Comparison of ENCODE assay signal across 9 cellular contexts in genomic region chr1:182249201-182249676, GRCh38.
DNase-seq lines count a peak whose midpoint lies in the region; ATAC-seq, FAIRE-seq and TF ChIP-seq lines count a peak whose summit lies in the region.
"Had no signal": no experiment of that assay in that cellular context is flagged by ENCODE, and none has a peak within 500 bp of the region (broad histone marks: within the 10 kb centered on the region; RNA-seq: fewer than 3 reads in every experiment).

No MANE protein-coding gene starts in this region.

- H3K27ac ChIP-seq in K562 (ENCODE audit: extremely low read depth, low read depth, low read length), result 0 out of 3 replicates have a peak overlapping the region, but pooled peaks have one; percentile 13
- no peak overlapping the region for H3K27ac ChIP-seq in aorta (ENCODE audit: low read depth in 1 of 2, low read length in 2 of 2)

- no peaks in the 10 kb centered on the region for H3K36me3 ChIP-seq in K562 (ENCODE audit: control insufficient read depth, insufficient read depth, low read length)
- H3K36me3 ChIP-seq in aorta (ENCODE audit: control insufficient read depth in 1 of 2, insufficient read depth in 2 of 2, low read length in 1 of 2), result no peaks in the 10 kb centered on the region

- TF ChIP-seq POLR2A in K562 (conservative IDR thresholded peaks at IDR 0.05), result no peak

- FAIRE-seq in K562 (lab: Jason Lieb, UNC), result peak; percentile 44

- H3K9me1 ChIP-seq in K562 (ENCODE audit: control insufficient read depth, insufficient read depth, low read length), result no peaks in the 10 kb centered on the region

- no peaks in the 10 kb centered on the region for H3K9me3 Mint-ChIP-seq in natural killer cell treated with Interleukin-12 subunit alpha and Interleukin-12 subunit beta and Interleukin-15 and Interleukin-18, amount 100 ng/mL, for 72 hours
- H3K9me3 Mint-ChIP-seq in natural killer cell, result no peaks in the 10 kb centered on the region
- H3K9me3 Mint-ChIP-seq in HFFc6, result no peaks in the 10 kb centered on the region

- POLR2A ChIA-PET in K562 (lab: Yijun Ruan, JAX), result interaction anchor here (0.6 to 1.4 kb wide), 6 partner anchors 8 to 47 kb away, joined by 3 to 7 read pairs (median 4); no protein-coding TSS in a partner anchor

- no peaks in the 10 kb centered on the region for H3K79me2 ChIP-seq in K562 (ENCODE audit: control insufficient read depth, insufficient read depth, low read length)

- H2AFZ ChIP-seq in K562 (ENCODE audit: low read depth, low read length), result peak overlapping the region; percentile 87

- H3K9me3 ChIP-seq in K562 (replicated peaks; ENCODE audit: control insufficient read depth, insufficient read depth, low read depth, low read length), result no peaks in the 10 kb centered on the region
- H3K9me3 ChIP-seq in aorta (ENCODE audit: control insufficient read depth, low read length), result no peaks in the 10 kb centered on the region

- H3K4me1 ChIP-seq in K562 (replicated peaks in 1 of 2; ENCODE audit: control insufficient read depth in 2 of 2, insufficient read depth in 2 of 2, low read length in 2 of 2), result peaks cover 4 to 12% of the 10 kb centered on the region in 2 experiments; a peak in 3 of 5 replicates
- no peaks in the 10 kb centered on the region for H3K4me1 ChIP-seq in aorta (ENCODE audit: control insufficient read depth in 1 of 2, insufficient read depth in 2 of 2, low read length in 2 of 2)

- no peak for TF ChIP-seq RAD21 in K562 (CRISPR knock-in tag; conservative IDR thresholded peaks at IDR 0.05 in 1 of 2, IDR thresholded peaks at IDR 0.05 in 1 of 2)

- no TSS peak for BruUV-seq in K562 (replicated peaks; lab: Mats Ljungman, UMichigan)

- in situ Hi-C loops in K562 (cut with MboI), result no loop called here

- no peaks in the 10 kb centered on the region for H3K27me3 ChIP-seq in K562 (ENCODE audit: control insufficient read depth in 2 of 2, insufficient read depth in 2 of 2, low read length in 2 of 2)
- H3K27me3 ChIP-seq in aorta (ENCODE audit: control insufficient read depth in 1 of 2, insufficient read depth in 2 of 2, low read length in 1 of 2), result no peaks in the 10 kb centered on the region

- H3K36me3 Mint-ChIP-seq in natural killer cell treated with Interleukin-12 subunit alpha and Interleukin-12 subunit beta and Interleukin-15 and Interleukin-18, amount 100 ng/mL, for 72 hours, result peaks cover 5% of the 10 kb centered on the region
- H3K36me3 Mint-ChIP-seq in natural killer cell (no peaks in the 10 kb centered on the region), HFFc6 (ENCODE audit: low read depth) (no peaks in the 10 kb centered on the region)

- CTCF ChIA-PET in K562 (lab: Yijun Ruan, JAX; ENCODE audit: low intra/inter-chr PET ratio), result no interaction called here

- no peaks in the 10 kb centered on the region for H4K20me1 ChIP-seq in K562 (replicated peaks; ENCODE audit: control insufficient read depth, insufficient read depth, low read length)

- TF ChIP-seq EP300 in K562 (IDR thresholded peaks at IDR 0.05; ENCODE audit: low read length), result no peak

- peak; percentile 73 to 91 for ATAC-seq in natural killer cell treated with Interleukin-12 subunit alpha and Interleukin-12 subunit beta and Interleukin-15 and Interleukin-18, amount 100 ng/mL, for 72 hours
- no peak for ATAC-seq in natural killer cell
- ATAC-seq in HG03097 (IDR thresholded peaks at IDR 0.05; ENCODE audit: low FRiP score, unreplicated experiment), result peak; percentile 61
- peak; percentile 87 for ATAC-seq in K562
- ATAC-seq in aorta (ENCODE audit: low FRiP score), result peak; percentile 50

- H3K9ac ChIP-seq in K562 (ENCODE audit: insufficient read depth in 1 of 2, low read depth in 2 of 2, low read length in 2 of 2), result peak overlapping the region in 1 of 2 experiments; percentile 9; a peak in 1 of 4 replicates

- no peak overlapping the region for H3K4me3 ChIP-seq in K562
- no peak overlapping the region for H3K4me3 ChIP-seq in aorta (ENCODE audit: low read length in 2 of 2)

- TF ChIP-seq CTCF in natural killer cell (IDR thresholded peaks at IDR 0.05), result no peak
- no peak for TF ChIP-seq CTCF in K562 (IDR thresholded peaks at IDR 0.05 in 2 of 3, conservative IDR thresholded peaks at IDR 0.05 in 1 of 3; ENCODE audit: insufficient read depth in 2 of 3, low read depth in 1 of 3, low read length in 3 of 3)
- no peak for TF ChIP-seq CTCF in HFFc6 (IDR thresholded peaks at IDR 0.05)

- H3K4me1 Mint-ChIP-seq in natural killer cell treated with Interleukin-12 subunit alpha and Interleukin-12 subunit beta and Interleukin-15 and Interleukin-18, amount 100 ng/mL, for 72 hours (ENCODE audit: low read depth in 2 of 2), result peaks cover 0 to 18% of the 10 kb centered on the region in 2 donors
- no peaks in the 10 kb centered on the region for H3K4me1 Mint-ChIP-seq in natural killer cell
- H3K4me1 Mint-ChIP-seq in HFFc6 (ENCODE audit: low read depth), result no peaks in the 10 kb centered on the region

- peaks cover 3 to 15% of the 10 kb centered on the region in 2 donors for H3K27me3 Mint-ChIP-seq in natural killer cell treated with Interleukin-12 subunit alpha and Interleukin-12 subunit beta and Interleukin-15 and Interleukin-18, amount 100 ng/mL, for 72 hours
- H3K27me3 Mint-ChIP-seq in natural killer cell (ENCODE audit: low read depth in 2 of 2) (no peaks in the 10 kb centered on the region), HFFc6 (ENCODE audit: insufficient read depth) (peaks cover 15% of the 10 kb centered on the region)

- peak overlapping the region; percentile 40 for H3K4me2 ChIP-seq in K562 (ENCODE audit: insufficient read depth, low read length)

- peak overlapping the region; percentile 45 to 84 for H3K27ac Mint-ChIP-seq in natural killer cell treated with Interleukin-12 subunit alpha and Interleukin-12 subunit beta and Interleukin-15 and Interleukin-18, amount 100 ng/mL, for 72 hours
- H3K27ac Mint-ChIP-seq in natural killer cell (no peak overlapping the region), HFFc6 (no peak overlapping the region)

- intact Hi-C loops in natural killer cell (cut with micrococcal nuclease), result no loop called here
- intact Hi-C loops in K562 (cut with micrococcal nuclease), result no loop called here
- intact Hi-C loops in aorta (cut with DNase I), result no loop called here

- no peak for DNase-seq in natural killer cell treated with Interleukin-12 subunit alpha and Interleukin-12 subunit beta and Interleukin-15 and Interleukin-18, amount 100 ng/mL, for 72 hours (ENCODE audit: low spot score)
- no peak for DNase-seq in natural killer cell
- DNase-seq in K562 (ENCODE audit: extremely low read depth in 1 of 4, low spot score in 3 of 4), result peak; percentile 30 to 75 (median 51)
- no peak for DNase-seq in aorta
- no peak for DNase-seq in 8988T
- DNase-seq in HFFc6, result no peak
- no peak for DNase-seq in activated gamma-delta T cell treated with Interleukin-2 at 50 U/mL for 16 hours
- DNase-seq: NCI-H446 had no signal

- 37% methylated on average over 15 of the region's 15 CpGs for WGBS in K562 (ENCODE audit: insufficient coverage, low coverage, missing lambda C conversion rate)
- WGBS in aorta, 2 donors, result 58 to 72% methylated on average over 14 to 15 of the region's 15 CpGs

- peak overlapping the region; percentile 59 for H3K4me3 Mint-ChIP-seq in natural killer cell treated with Interleukin-12 subunit alpha and Interleukin-12 subunit beta and Interleukin-15 and Interleukin-18, amount 100 ng/mL, for 72 hours
- no peak overlapping the region for H3K4me3 Mint-ChIP-seq in natural killer cell
- no peak overlapping the region for H3K4me3 Mint-ChIP-seq in HFFc6

TF ChIP-seq in K562, 482 proteins besides CTCF, POLR2A, EP300 and RAD21 (continues in another document):
- TF ChIP-seq, protein P1, sequence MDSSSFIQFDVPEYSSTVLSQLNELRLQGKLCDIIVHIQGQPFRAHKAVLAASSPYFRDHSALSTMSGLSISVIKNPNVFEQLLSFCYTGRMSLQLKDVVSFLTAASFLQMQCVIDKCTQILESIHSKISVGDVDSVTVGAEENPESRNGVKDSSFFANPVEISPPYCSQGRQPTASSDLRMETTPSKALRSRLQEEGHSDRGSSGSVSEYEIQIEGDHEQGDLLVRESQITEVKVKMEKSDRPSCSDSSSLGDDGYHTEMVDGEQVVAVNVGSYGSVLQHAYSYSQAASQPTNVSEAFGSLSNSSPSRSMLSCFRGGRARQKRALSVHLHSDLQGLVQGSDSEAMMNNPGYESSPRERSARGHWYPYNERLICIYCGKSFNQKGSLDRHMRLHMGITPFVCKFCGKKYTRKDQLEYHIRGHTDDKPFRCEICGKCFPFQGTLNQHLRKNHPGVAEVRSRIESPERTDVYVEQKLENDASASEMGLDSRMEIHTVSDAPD (CRISPR knock-in tag; IDR thresholded peaks at IDR 0.05), result no peak
- peak; percentile 35; the same call in 1 of the 2 replicates for TF ChIP-seq ZFX (CRISPR knock-in tag; IDR thresholded peaks at IDR 0.05)
- TF ChIP-seq, protein P2, sequence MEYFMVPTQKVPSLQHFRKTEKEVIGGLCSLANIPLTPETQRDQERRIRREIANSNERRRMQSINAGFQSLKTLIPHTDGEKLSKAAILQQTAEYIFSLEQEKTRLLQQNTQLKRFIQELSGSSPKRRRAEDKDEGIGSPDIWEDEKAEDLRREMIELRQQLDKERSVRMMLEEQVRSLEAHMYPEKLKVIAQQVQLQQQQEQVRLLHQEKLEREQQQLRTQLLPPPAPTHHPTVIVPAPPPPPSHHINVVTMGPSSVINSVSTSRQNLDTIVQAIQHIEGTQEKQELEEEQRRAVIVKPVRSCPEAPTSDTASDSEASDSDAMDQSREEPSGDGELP (CRISPR knock-in tag; IDR thresholded peaks at IDR 0.05; ENCODE audit: borderline replicate concordance), result 0 out of 2 replicates have a peak, but pooled peaks have one; percentile 25

Comparison
In these comparisons a context has a peak if more than half of its experiments do, and no peak if none do; other contexts are left out.
1. ATAC-seq: peak in natural killer cell treated with Interleukin-12 subunit alpha and Interleukin-12 subunit beta and Interleukin-15 and Interleukin-18, amount 100 ng/mL, for 72 hours (2 of 2), HG03097 (single experiment), K562 (single experiment) and aorta (single experiment); none in natural killer cell (0 of 3).
2. H3K27ac Mint-ChIP-seq: peak in natural killer cell treated with Interleukin-12 subunit alpha and Interleukin-12 subunit beta and Interleukin-15 and Interleukin-18, amount 100 ng/mL, for 72 hours (2 of 2); none in natural killer cell (0 of 2) and HFFc6 (single experiment).
3. DNase-seq: peak in K562 (4 of 4); none in natural killer cell treated with Interleukin-12 subunit alpha and Interleukin-12 subunit beta and Interleukin-15 and Interleukin-18, amount 100 ng/mL, for 72 hours (single experiment), natural killer cell (single experiment), aorta (0 of 2), 8988T (single experiment), HFFc6 (single experiment) and activated gamma-delta T cell treated with Interleukin-2 at 50 U/mL for 16 hours (single experiment).